ENCODE assay signal across 21 cellular contexts in genomic region chr7:151403764-151404163, GRCh38. TPM values are rescaled to one million over a fixed set of nuclear protein-coding genes. Genes with fewer than 3 reads are reported as not detected.
A peak's percentile ranks its signal among the peaks of the same experiment; 100 is the strongest.
DNase-seq lines count a peak whose midpoint lies in the region; ATAC-seq and TF ChIP-seq lines count a peak whose summit lies in the region.
"Had no signal": no experiment of that assay in that cellular context is flagged by ENCODE, and none has a peak within 500 bp of the region (broad histone marks: within the 10 kb centered on the region; RNA-seq: fewer than 3 reads in every experiment).

No MANE protein-coding gene starts in this region.

- intact Hi-C loops in MCF 10A (cut with micrococcal nuclease): no loop called here

- H4K20me1 ChIP-seq in GM23248 (ENCODE audit: insufficient read depth) (no peaks in the 10 kb centered on the region), neural progenitor cell (ENCODE audit: low read depth) (peaks cover 15% of the 10 kb centered on the region)

- DNase-seq in ACHN (peak; percentile 37), HT-29 (ENCODE audit: low spot score) (peak; percentile 82), MCF 10A (ENCODE audit: unreplicated experiment) (peak; percentile 64), GM23248 (no peak), neural progenitor cell (ENCODE audit: low spot score) (no peak), GOT3 (lab: John Stamatoyannopoulos, UW) (no peak)
- DNase-seq: activated CD4-positive, alpha-beta T cell treated with anti-CD3 and anti-CD28 coated beads, Interleukin-2, amount 10 ng/mL, durations not matched to agents 24 days and 14 days; amygdala; KG1; naive thymus-derived CD4-positive, alpha-beta T cell; NCI-H1930; NCI-H524 treated with DMSO at 0.1 percent for 48 hours; stimulated activated naive CD4-positive, alpha-beta T cell treated with Interleukin-2 at 50 U/mL for 16 hours had no signal

- H3K4me3 Mint-ChIP-seq in MCF 10A (ENCODE audit: unreplicated experiment) (no peak overlapping the region), neural progenitor cell (no peak overlapping the region)
- H3K4me3 Mint-ChIP-seq: activated CD4-positive, alpha-beta T cell treated with anti-CD3 and anti-CD28 coated beads, Interleukin-2, amount 10 ng/mL, durations not matched to agents 24 days and 14 days; dendritic cell treated with granulocyte-macrophage colony-stimulating factor and Interleukin-4, amounts not matched to agents 40 ng/mL and 50 ng/mL, for 4 days; GM23338; naive thymus-derived CD4-positive, alpha-beta T cell had no signal

- H3K27ac Mint-ChIP-seq in MCF 10A (ENCODE audit: low read depth, unreplicated experiment) (no peak overlapping the region), neural progenitor cell (no peak overlapping the region)
- H3K27ac Mint-ChIP-seq: activated CD4-positive, alpha-beta T cell treated with anti-CD3 and anti-CD28 coated beads, Interleukin-2, amount 10 ng/mL, durations not matched to agents 24 days and 14 days; dendritic cell treated with granulocyte-macrophage colony-stimulating factor and Interleukin-4, amounts not matched to agents 40 ng/mL and 50 ng/mL, for 4 days; GM23338; naive thymus-derived CD4-positive, alpha-beta T cell had no signal

- H3K9me2 ChIP-seq in GM23248 (ENCODE audit: insufficient read depth): no peaks in the 10 kb centered on the region

- H2AFZ ChIP-seq in GM23248 (no peak overlapping the region), neural progenitor cell (replicated peaks) (no peak overlapping the region)
- H2AFZ ChIP-seq: GM23338 had no signal

- H3K27me3 ChIP-seq in GM23248 (replicated peaks; ENCODE audit: insufficient read depth): peaks cover 21% of the 10 kb centered on the region
- H3K27me3 ChIP-seq in neural progenitor cell: peaks cover 13% of the 10 kb centered on the region
- H3K27me3 ChIP-seq: right atrium auricular region had no signal

- in situ Hi-C loops in ACHN (cut with HindIII; ENCODE audit: low pct_ligation_motif_present, low pct_unique_long_range_greater_than_20kb, low sequenced_read_pairs) (no loop called here), GM23248 (cut with MboI) (no loop called here)

- no peaks in the 10 kb centered on the region for H3K36me3 Mint-ChIP-seq in MCF 10A (ENCODE audit: insufficient read depth, unreplicated experiment)
- H3K36me3 Mint-ChIP-seq in neural progenitor cell: peaks cover 5% of the 10 kb centered on the region
- H3K36me3 Mint-ChIP-seq: naive thymus-derived CD4-positive, alpha-beta T cell had no signal

- H3K4me2 ChIP-seq in GM23248 (ENCODE audit: unreplicated experiment) (no peak overlapping the region), neural progenitor cell (no peak overlapping the region)
- H3K4me2 ChIP-seq: GM23338 had no signal

- H3K27ac ChIP-seq in mesodermal cell (ENCODE audit: low read depth, low read length, severe bottlenecking) (peak overlapping the region; percentile 41), GM23248 (no peak overlapping the region), neural progenitor cell (no peak overlapping the region)
- H3K27ac ChIP-seq: right atrium auricular region had no signal

- H3K27me3 Mint-ChIP-seq in MCF 10A (ENCODE audit: insufficient read depth, unreplicated experiment) (peaks cover 6% of the 10 kb centered on the region), neural progenitor cell (ENCODE audit: insufficient read depth, low read depth) (peaks cover 15% of the 10 kb centered on the region)

- no peak for TF ChIP-seq CTCF in MCF 10A (IDR thresholded peaks at IDR 0.05; ENCODE audit: unreplicated experiment)
- no peak for TF ChIP-seq CTCF in neural progenitor cell (IDR thresholded peaks at IDR 0.05)

- WGBS in mesodermal cell (ENCODE audit: insufficient coverage in 2 of 2), 2 experiments: 91 to 96% methylated on average over 8 to 9 of the region's 9 CpGs
- 89 to 92% methylated on average over 9 of the region's 9 CpGs for WGBS in GM23248 (ENCODE audit: low coverage in 1 of 2, low lambda C conversion rate in 2 of 2, missing lambda C conversion rate in 2 of 2), 2 experiments

- H3K4me1 ChIP-seq in mesodermal cell (ENCODE audit: control insufficient read depth, insufficient read depth, low read length, poor library complexity, severe bottlenecking) (peaks cover 20% of the 10 kb centered on the region), GM23248 (ENCODE audit: insufficient read depth) (peaks cover 8% of the 10 kb centered on the region), neural progenitor cell (peaks cover 27% of the 10 kb centered on the region)
- H3K4me1 ChIP-seq: right atrium auricular region had no signal

- POLR2A ChIA-PET in MCF 10A (lab: Yijun Ruan, JAX): no interaction called here

- H3F3A ChIP-seq in GM23248 (ENCODE audit: insufficient read depth): no peaks in the 10 kb centered on the region
- H3F3A ChIP-seq in neural progenitor cell (ENCODE audit: low read depth): peaks cover 16% of the 10 kb centered on the region

- ATAC-seq in GM19395 (IDR thresholded peaks at IDR 0.05; ENCODE audit: unreplicated experiment): no peak
- ATAC-seq: GM23338 had no signal

- H3K9me3 ChIP-seq in mesodermal cell (ENCODE audit: control insufficient read depth, low read length) (no peaks in the 10 kb centered on the region), GM23248 (ENCODE audit: low read depth) (no peaks in the 10 kb centered on the region), neural progenitor cell (ENCODE audit: low read depth) (no peaks in the 10 kb centered on the region)
- H3K9me3 ChIP-seq: right atrium auricular region had no signal

- no peak overlapping the region for H3K4me3 ChIP-seq in mesodermal cell (ENCODE audit: extremely low read depth, insufficient read depth, low read length, poor library complexity, severe bottlenecking)
- H3K4me3 ChIP-seq in GM23248: no peak overlapping the region
- H3K4me3 ChIP-seq in neural progenitor cell: no peak overlapping the region
- H3K4me3 ChIP-seq: GM23338, right atrium auricular region had no signal

- H3K4me1 Mint-ChIP-seq in MCF 10A (ENCODE audit: insufficient read depth, unreplicated experiment) (peaks cover 9% of the 10 kb centered on the region), neural progenitor cell (peaks cover 26% of the 10 kb centered on the region)

- BruUV-seq in MCF 10A (replicated peaks; lab: Mats Ljungman, UMichigan): no TSS peak

- CTCF ChIA-PET in MCF 10A (lab: Yijun Ruan, JAX): interaction anchor here (0.7 to 1.1 kb wide), 3 partner anchors 35 to 44 kb away, joined by 3 to 5 read pairs (median 3); no protein-coding TSS in a partner anchor

- no peaks in the 10 kb centered on the region for H3K9me3 Mint-ChIP-seq in MCF 10A (ENCODE audit: unreplicated experiment)
- no peaks in the 10 kb centered on the region for H3K9me3 Mint-ChIP-seq in neural progenitor cell
- H3K9me3 Mint-ChIP-seq: activated CD4-positive, alpha-beta T cell treated with anti-CD3 and anti-CD28 coated beads, Interleukin-2, amount 10 ng/mL, durations not matched to agents 24 days and 14 days; dendritic cell treated with granulocyte-macrophage colony-stimulating factor and Interleukin-4, amounts not matched to agents 40 ng/mL and 50 ng/mL, for 4 days; GM23338; naive thymus-derived CD4-positive, alpha-beta T cell had no signal

- H3K36me3 ChIP-seq in mesodermal cell (ENCODE audit: control insufficient read depth, insufficient read depth, low read length) (no peaks in the 10 kb centered on the region), GM23248 (ENCODE audit: low read depth) (no peaks in the 10 kb centered on the region), neural progenitor cell (no peaks in the 10 kb centered on the region)
- H3K36me3 ChIP-seq: right atrium auricular region had no signal

- H3K9ac ChIP-seq in GM23248 (no peak overlapping the region), neural progenitor cell (no peak overlapping the region)

- H3K79me2 ChIP-seq in GM23248 (ENCODE audit: insufficient read depth) (no peaks in the 10 kb centered on the region), neural progenitor cell (ENCODE audit: low read depth) (no peaks in the 10 kb centered on the region)

RNA-seq across cellular contexts. Expression of gene WDR86, which starts 6.1 kb away (rescaled TPM):
- total RNA-seq in HT-29 (2014; rRNA removed; shearing (Covaris generic)): 1.8 and 2.0 TPM in 2 replicates
- total RNA-seq in MCF 10A (2022) (not detected in 2 replicates), neural progenitor cell (ENCODE audit: low replicate concordance) (15.0 and 33.0 TPM in 2 replicates)
- 31.8 TPM for polyA plus RNA-seq in mesodermal cell (2013, experiment 1 of 2)
- polyA plus RNA-seq in mesodermal cell (2013, experiment 2 of 2): 27.7 TPM
- total RNA-seq in GM23248 (2014; rRNA removed; shearing (Covaris generic)): 0.25 TPM in 1 of 2 replicates, not detected in the other
- not detected in 2 replicates for polyA plus RNA-seq in GM23248 (2016; fragmentation: Nextera tagmentation; extraction: Ambion mirVana)
- total RNA-seq: activated CD4-positive, alpha-beta T cell treated with anti-CD3 and anti-CD28 coated beads, Interleukin-2, amount 10 ng/mL, durations not matched to agents 24 days and 14 days; RPMI7951 had no signal

RNA-seq across cellular contexts. Expression of gene CRYGN, which starts 36.2 kb away (rescaled TPM):
- 1.4 TPM in 1 of 2 replicates, not detected in the other for total RNA-seq in HT-29 (2014; rRNA removed; shearing (Covaris generic))
- total RNA-seq in MCF 10A (2022) (not detected in 2 replicates), neural progenitor cell (ENCODE audit: low replicate concordance) (1.1 TPM in 1 of 2 replicates, not detected in the other)
- polyA plus RNA-seq in mesodermal cell (2013, experiment 1 of 2): 0.77 TPM
- polyA plus RNA-seq in mesodermal cell (2013, experiment 2 of 2): 0.40 TPM
- not detected in 2 replicates for total RNA-seq in GM23248 (2014; rRNA removed; shearing (Covaris generic))
- not detected in 2 replicates for polyA plus RNA-seq in GM23248 (2016; fragmentation: Nextera tagmentation; extraction: Ambion mirVana)
- total RNA-seq: activated CD4-positive, alpha-beta T cell treated with anti-CD3 and anti-CD28 coated beads, Interleukin-2, amount 10 ng/mL, durations not matched to agents 24 days and 14 days; left lobe of liver; RPMI7951 had no signal
- polyA plus RNA-seq: AG04450 had no signal

Comparison
In these comparisons a context has a peak if more than half of its experiments do, and no peak if none do; other contexts are left out.
1. DNase-seq: peak in ACHN (single experiment), HT-29 (single experiment) and MCF 10A (single experiment); none in GM23248 (single experiment), neural progenitor cell (single experiment) and GOT3 (single experiment).